10 cellular contexts compared by ENCODE assay signal in genomic region chr1:27342391-27342777, GRCh38. TPM values are rescaled to one million over a fixed set of nuclear protein-coding genes. Genes with fewer than 3 reads are reported as not detected.
DNase-seq lines count a peak whose midpoint lies in the region; ATAC-seq, FAIRE-seq and TF ChIP-seq lines count a peak whose summit lies in the region.
"Had no signal": no experiment of that assay in that cellular context is flagged by ENCODE, and none has a peak within 500 bp of the region (broad histone marks: within the 10 kb centered on the region; RNA-seq: fewer than 3 reads in every experiment).

No MANE protein-coding gene starts in this region.

- DNase-seq in GM19239 (ENCODE audit: insufficient read length, low spot score) (no peak), PC-3 (no peak), colonic mucosa (no peak), psoas muscle (no peak), NCI-H2196 (lab: John Stamatoyannopoulos, UW; ENCODE audit: unreplicated experiment) (no peak), SKM-1 treated with dmso at 0.1 percent for 144 hours (lab: John Stamatoyannopoulos, UW; ENCODE audit: unreplicated experiment) (no peak)

- H3K27me3 ChIP-seq in PC-3 (ENCODE audit: low read length) (no peaks in the 10 kb centered on the region), colonic mucosa (no peaks in the 10 kb centered on the region), psoas muscle (ENCODE audit: insufficient read depth in 3 of 3, low read length in 2 of 3) (peaks cover 0 to 6% (median 0%) of the 10 kb centered on the region in 3 donors)

- peak overlapping the region; percentile 88 for H3K27ac ChIP-seq in PC-3 (ENCODE audit: low read length)
- peak overlapping the region; percentile 46 for H3K27ac ChIP-seq in colonic mucosa
- no peak overlapping the region for H3K27ac ChIP-seq in psoas muscle

- no peaks in the 10 kb centered on the region for H3K9me2 ChIP-seq in PC-3 (replicated peaks; ENCODE audit: low read length)

- H3K4me2 ChIP-seq in PC-3 (ENCODE audit: low read length) = peak overlapping the region; percentile 99

- H3F3A ChIP-seq in PC-3 (ENCODE audit: low read length, unreplicated experiment) = no peaks in the 10 kb centered on the region

- H2AFZ ChIP-seq in PC-3 (ENCODE audit: low read length) = peak overlapping the region; percentile 89; the same call in 1 of the 2 replicates

- no peaks in the 10 kb centered on the region for H4K20me1 ChIP-seq in PC-3 (ENCODE audit: low read length)

- POLR2A ChIA-PET in PC-3 (lab: Charles Lee; ENCODE audit: unreplicated experiment) = interaction anchor here (0.6 kb wide), 1 partner anchor 23 kb away, joined by 21 read pairs; no protein-coding TSS in a partner anchor

- peak; percentile 44 for FAIRE-seq in GM19239 (lab: Jason Lieb, UNC)

- TSS peak; percentile 91 for BruUV-seq in PC-3 (replicated peaks; lab: Mats Ljungman, UMichigan)

- H3K79me2 ChIP-seq in PC-3 (ENCODE audit: low read length) = peaks cover 24% of the 10 kb centered on the region

- H3K9me3 ChIP-seq in PC-3 (ENCODE audit: low read length) (no peaks in the 10 kb centered on the region), colonic mucosa (no peaks in the 10 kb centered on the region), psoas muscle (no peaks in the 10 kb centered on the region)

- CTCF ChIA-PET in PC-3 (lab: Charles Lee) = no interaction called here

- H3K36me3 ChIP-seq in PC-3 (ENCODE audit: low read depth, low read length) (no peaks in the 10 kb centered on the region), colonic mucosa (no peaks in the 10 kb centered on the region), psoas muscle (ENCODE audit: insufficient read depth in 1 of 2, low read depth in 1 of 2) (no peaks in the 10 kb centered on the region)

- WGBS in psoas muscle, 3 donors = 73 to 85% (median 84%) methylated on average over 8 of the region's 8 CpGs

- ATAC-seq in PC-3 (peak; percentile 23), psoas muscle (no peak), HG02885 (IDR thresholded peaks at IDR 0.05; ENCODE audit: poor library complexity, unreplicated experiment) (no peak), HG03097 (IDR thresholded peaks at IDR 0.05; ENCODE audit: low FRiP score, unreplicated experiment) (no peak)

- H3K9ac ChIP-seq in PC-3 (ENCODE audit: low read length) = peak overlapping the region; percentile 82
- peak overlapping the region; percentile 74 to 78 for H3K9ac ChIP-seq in colonic mucosa (ENCODE audit: low read depth in 2 of 2, low read length in 2 of 2)

- H3K4me3 ChIP-seq in PC-3 (ENCODE audit: low read length) = peak overlapping the region; percentile 79
- peak overlapping the region; percentile 36 for H3K4me3 ChIP-seq in colonic mucosa
- H3K4me3 ChIP-seq in psoas muscle = peak overlapping the region; percentile 4

- TF ChIP-seq CTCF in PC-3 (conservative IDR thresholded peaks at IDR 0.05; ENCODE audit: low read depth, low read length) (no peak), colonic mucosa (IDR thresholded peaks at IDR 0.05) (no peak), psoas muscle (IDR thresholded peaks at IDR 0.05) (no peak)

- peaks cover 42% of the 10 kb centered on the region for H3K4me1 ChIP-seq in PC-3 (ENCODE audit: insufficient read depth, low read length)
- no peaks in the 10 kb centered on the region for H3K4me1 ChIP-seq in colonic mucosa
- H3K4me1 ChIP-seq in psoas muscle = no peaks in the 10 kb centered on the region

- intact Hi-C loops in PC-3 (cut with micrococcal nuclease) (loop anchor here (2.0 to 5.0 kb wide), 2 partner anchors 20 to 40 kb away; partner anchors contain the start of gene TMEM222), colonic mucosa (cut with DNase I) (no loop called here), psoas muscle (cut with DNase I) (loop anchor here in 1 of 2 donors (10.0 kb wide), 1 partner anchor 1668 kb away; no protein-coding TSS in a partner anchor)

RNA-seq across cellular contexts. Expression of gene SYTL1, which starts 0.6 kb away (rescaled TPM):
- total RNA-seq in PC-3 (2014; rRNA removed) (26.8 and 34.3 TPM in 2 replicates), colonic mucosa (10 to 100 TPM; 15.6 to 17.4 TPM), psoas muscle (1 to 10 TPM in 1 of 4 donors, under 1 TPM in 3; 0.41 to 1.3 (median 0.68) TPM)
- polyA plus RNA-seq in psoas muscle = under 1 TPM; 0.13 to 0.23 (median 0.14) TPM

RNA-seq across cellular contexts. Expression of gene TMEM222, which starts 20.4 kb away (rescaled TPM):
- total RNA-seq in PC-3 (2014; rRNA removed) (50.3 and 57.4 TPM in 2 replicates), colonic mucosa (10 to 100 TPM; 28.6 to 35.4 TPM), psoas muscle (10 to 100 TPM; 20.7 to 35.0 (median 23.8) TPM)
- 10 to 100 TPM; 30.8 to 50.2 (median 40.6) TPM for polyA plus RNA-seq in psoas muscle

RNA-seq across cellular contexts. Expression of gene MAP3K6, which starts 24.4 kb away (rescaled TPM):
- total RNA-seq in PC-3 (2014; rRNA removed) (25.1 and 44.5 TPM in 2 replicates), colonic mucosa (10 to 100 TPM; 21.7 to 41.0 TPM), psoas muscle (10 to 100 TPM; 16.1 to 29.8 (median 22.8) TPM)
- polyA plus RNA-seq in psoas muscle = 10 to 100 TPM; 11.1 to 17.6 (median 12.9) TPM

RNA-seq across cellular contexts. Expression of gene FCN3, which starts 32.2 kb away (rescaled TPM):
- not detected in 2 replicates for total RNA-seq in PC-3 (2014; rRNA removed)
- 1 to 10 TPM in 1 of 2 donors, under 1 TPM in 1; 0.42 to 1.5 TPM for total RNA-seq in colonic mucosa
- total RNA-seq in psoas muscle = 10 to 100 TPM in 1 of 4 donors, 1 to 10 TPM in 3; 3.4 to 12.9 (median 5.8) TPM
- polyA plus RNA-seq in psoas muscle = 10 to 100 TPM; 18.6 to 34.6 (median 21.9) TPM
- total RNA-seq: fibroblast of villous mesenchyme, M059J had no signal

RNA-seq across cellular contexts. Expression of gene CD164L2, which starts 40.7 kb away (rescaled TPM):
- total RNA-seq in PC-3 (2014; rRNA removed) = 0.40 and 0.47 TPM in 2 replicates
- 1 to 10 TPM in 1 of 2 donors, under 1 TPM in 1; 0.69 to 1.7 TPM for total RNA-seq in colonic mucosa
- total RNA-seq in psoas muscle = not detected
- polyA plus RNA-seq in psoas muscle = not detected
- total RNA-seq: fibroblast of villous mesenchyme, M059J had no signal

Comparison
In these comparisons a context has a peak if more than half of its experiments do, and no peak if none do; other contexts are left out.
1. H3K4me3 ChIP-seq: peak in every context shown above with its lines; median percentile 79 in PC-3; 36 in colonic mucosa; 4 in psoas muscle.
2. RNA of gene SYTL1, which starts 0.6 kb away (total RNA-seq): 26.8 to 34.3 TPM in PC-3 and 15.6 to 17.4 TPM in colonic mucosa; 0.41 to 1.3 TPM in psoas muscle; every median in the first group is over 4 times any median in the second.